In the genomic region with DNA sequence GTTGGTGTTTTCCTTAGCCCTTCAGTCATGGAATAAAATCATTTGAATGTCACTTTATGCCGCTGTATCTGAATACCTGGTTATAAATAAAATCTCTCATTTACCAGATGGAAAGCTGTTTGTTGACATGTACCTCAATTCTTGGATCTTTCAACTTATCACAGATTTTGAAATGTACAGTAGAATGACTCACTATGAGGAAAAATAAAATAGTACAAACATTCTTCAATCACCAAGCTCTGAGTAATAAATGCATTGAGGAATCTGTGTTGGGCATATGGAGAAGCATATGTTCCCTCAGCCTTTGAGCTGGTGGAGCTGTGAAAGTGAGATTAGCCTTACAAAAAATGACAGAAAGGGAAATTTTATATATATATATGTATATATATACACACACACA, we compare ENCODE assay signal across 16 cellular contexts.
DNase-seq lines count a peak whose midpoint lies in the region; ATAC-seq, FAIRE-seq and TF ChIP-seq lines count a peak whose summit lies in the region.
"Had no signal": no experiment of that assay in that cellular context is flagged by ENCODE, and none has a peak within 500 bp of the region (broad histone marks: within the 10 kb centered on the region; RNA-seq: fewer than 3 reads in every experiment).

No MANE protein-coding gene starts in this region.

- no peak for FAIRE-seq in bronchial epithelial cell (lab: Jason Lieb, UNC)
- FAIRE-seq: A204.1, GM12892, RCC 7860 had no signal

- H3K36me3 ChIP-seq in bronchial epithelial cell (ENCODE audit: control insufficient read depth, insufficient read depth, low read length), result no peaks in the 10 kb centered on the region
- H3K36me3 ChIP-seq: BLaER1 had no signal

- intact Hi-C loops in Right ventricle myocardium superior (cut with DNase I), result no loop called here

- DNase-seq in AG10803 (ENCODE audit: low read depth) (peak; percentile 5), LHCN-M2 (ENCODE audit: low read depth) (peak; percentile 26), bronchial epithelial cell (ENCODE audit: low read depth) (peak; percentile 76), iris pigment epithelial cell (ENCODE audit: low read depth) (peak; percentile 62), RKO (ENCODE audit: low spot score) (no peak), Right ventricle myocardium superior (no peak)
- DNase-seq: Calu3; CD4-positive, alpha-beta memory T cell; NCI-H1436; SHP77 had no signal

- no peaks in the 10 kb centered on the region for H3K27me3 ChIP-seq in bronchial epithelial cell (ENCODE audit: control insufficient read depth, insufficient read depth, low read length)
- H3K27me3 ChIP-seq: BLaER1 had no signal

- ATAC-seq in HG02870 (IDR thresholded peaks at IDR 0.05; ENCODE audit: unreplicated experiment), result no peak
- no peak for ATAC-seq in Right ventricle myocardium superior (ENCODE audit: poor library complexity)

- TF ChIP-seq CTCF in AG10803 (conservative IDR thresholded peaks at IDR 0.05; ENCODE audit: low read length), result no peak
- TF ChIP-seq CTCF in bronchial epithelial cell (IDR thresholded peaks at IDR 0.05; ENCODE audit: insufficient read depth, low read length, severe bottlenecking), result no peak

- H3K4me3 ChIP-seq in AG10803 (ENCODE audit: low read length) (no peak overlapping the region), bronchial epithelial cell (ENCODE audit: low read depth, low read length) (no peak overlapping the region)
- H3K4me3 ChIP-seq: BLaER1, SK-N-MC had no signal

Comparison
In these comparisons a context has a peak if more than half of its experiments do, and no peak if none do; other contexts are left out.
1. DNase-seq: peak in AG10803 (single experiment), LHCN-M2 (single experiment), bronchial epithelial cell (single experiment) and iris pigment epithelial cell (single experiment); none in RKO (single experiment) and Right ventricle myocardium superior (single experiment).